ENCODE assay signal across 25 cellular contexts in genomic region chr2:212027681-212028628, GRCh38.
DNase-seq lines count a peak whose midpoint lies in the region; ATAC-seq, FAIRE-seq and TF ChIP-seq lines count a peak whose summit lies in the region.
"Had no signal": no experiment of that assay in that cellular context is flagged by ENCODE, and none has a peak within 500 bp of the region (broad histone marks: within the 10 kb centered on the region; RNA-seq: fewer than 3 reads in every experiment).

No MANE protein-coding gene starts in this region.

- H3K79me2 ChIP-seq in ACC112 (ENCODE audit: control insufficient read depth, insufficient read depth, low read length, unreplicated experiment) = no peaks in the 10 kb centered on the region

- H3K4me1 ChIP-seq in ACC112 (ENCODE audit: control insufficient read depth, insufficient read depth, low read length, unreplicated experiment) = peaks cover 39% of the 10 kb centered on the region
- H3K4me1 ChIP-seq: gastroesophageal sphincter had no signal

- no peaks in the 10 kb centered on the region for H3K27me3 Mint-ChIP-seq in chondrocyte (ENCODE audit: low read depth)
- H3K27me3 Mint-ChIP-seq: activated T-cell treated with anti-CD3 and anti-CD28 coated beads, Interleukin-2, amount 50 U/mL, for 24 hours; natural killer cell treated with Interleukin-12 subunit alpha and Interleukin-12 subunit beta and Interleukin-15 and Interleukin-18, amount 100 ng/mL, for 72 hours; progenitor cell of endocrine pancreas had no signal

- no peaks in the 10 kb centered on the region for H3K27me3 ChIP-seq in ACC112 (ENCODE audit: insufficient read depth, low read length)
- H3K27me3 ChIP-seq: gastroesophageal sphincter had no signal

- H3K36me3 ChIP-seq in ACC112 (ENCODE audit: insufficient read depth, low read length) = no peaks in the 10 kb centered on the region
- H3K36me3 ChIP-seq: gastroesophageal sphincter had no signal

- H2AFZ ChIP-seq in ACC112 (ENCODE audit: low read length, unreplicated experiment) = peak overlapping the region; percentile 82

- no peak for TF ChIP-seq POLR2A in GM12891 (IDR thresholded peaks at IDR 0.05; ENCODE audit: low read depth, low read length)

- no peak overlapping the region for H3K4me3 ChIP-seq in ACC112 (ENCODE audit: low read depth, low read length)
- H3K4me3 ChIP-seq: coronary artery, gastroesophageal sphincter, skin epidermis had no signal

- DNase-seq in HS-5 (ENCODE audit: low read depth) (peak; percentile 72), chondrocyte (ENCODE audit: low spot score) (no peak), lung microvascular endothelial cell (ENCODE audit: low read depth in 2 of 2) (peak; percentile 53 to 57), GM12891 (ENCODE audit: insufficient read length, low spot score) (no peak), posterior vena cava (ENCODE audit: low spot score) (no peak)
- DNase-seq: ACHN; activated CD4-positive, CD25-positive, alpha-beta regulatory T cell; activated CD8-positive, alpha-beta T cell treated with anti-CD3 and anti-CD28 coated beads, Interleukin-2, amount 10 ng/mL, durations not matched to agents 7 days and 5 days; activated naive CD4-positive, alpha-beta T cell treated with anti-CD3 and anti-CD28 coated beads for 36 hours; activated T-cell treated with anti-CD3 and anti-CD28 coated beads, Interleukin-2, amount 50 U/mL, for 24 hours; DMS 273 treated with DMSO at 0.1 percent for 48 hours; Karpas-422; NCI-H748 treated with DMSO at 0.1 percent for 48 hours; stimulated activated CD4-positive, alpha-beta T cell treated with anti-CD3 and anti-CD28 coated beads, Interleukin-4, amount 100 ng/mL, for 24 hours had no signal

- TF ChIP-seq CTCF in chondrocyte (IDR thresholded peaks at IDR 0.05) = no peak

- H3K36me3 Mint-ChIP-seq in chondrocyte (ENCODE audit: low read depth) = no peaks in the 10 kb centered on the region
- H3K36me3 Mint-ChIP-seq: CD14-positive monocyte, mesothelial cell of epicardium had no signal

- FAIRE-seq in GM12891 (lab: Jason Lieb, UNC) = no peak
- FAIRE-seq: urothelium cell line had no signal

- intact Hi-C loops in posterior vena cava (cut with DNase I) = no loop called here

- H3K4me1 Mint-ChIP-seq in chondrocyte (ENCODE audit: low read depth) = peaks cover 51% of the 10 kb centered on the region
- H3K4me1 Mint-ChIP-seq: CD14-positive monocyte, mesothelial cell of epicardium had no signal

- peak overlapping the region; percentile 69 for H3K27ac Mint-ChIP-seq in chondrocyte (ENCODE audit: unreplicated experiment)
- H3K27ac Mint-ChIP-seq: activated CD8-positive, alpha-beta T cell treated with anti-CD3 and anti-CD28 coated beads, Interleukin-2, amount 10 ng/mL, durations not matched to agents 7 days and 5 days; activated naive CD4-positive, alpha-beta T cell treated with anti-CD3 and anti-CD28 coated beads for 36 hours; activated T-cell treated with anti-CD3 and anti-CD28 coated beads, Interleukin-2, amount 50 U/mL, for 24 hours; CD14-positive monocyte; mesothelial cell of epicardium; natural killer cell treated with Interleukin-12 subunit alpha and Interleukin-12 subunit beta and Interleukin-15 and Interleukin-18, amount 100 ng/mL, for 72 hours; progenitor cell of endocrine pancreas had no signal

- peak overlapping the region; percentile 82 for H3K27ac ChIP-seq in ACC112 (ENCODE audit: low read depth, low read length)
- H3K27ac ChIP-seq: coronary artery, gastroesophageal sphincter, skin epidermis had no signal

- no peaks in the 10 kb centered on the region for H3K9me3 Mint-ChIP-seq in chondrocyte (ENCODE audit: low read depth)
- H3K9me3 Mint-ChIP-seq: activated naive CD4-positive, alpha-beta T cell treated with anti-CD3 and anti-CD28 coated beads for 36 hours; activated T-cell treated with anti-CD3 and anti-CD28 coated beads, Interleukin-2, amount 50 U/mL, for 24 hours; CD14-positive monocyte; mesothelial cell of epicardium had no signal

- ATAC-seq in HG03196 (IDR thresholded peaks at IDR 0.05; ENCODE audit: unreplicated experiment) (no peak), GM19035 (IDR thresholded peaks at IDR 0.05; ENCODE audit: unreplicated experiment) (no peak)
- ATAC-seq: activated CD8-positive, alpha-beta T cell treated with anti-CD3 and anti-CD28 coated beads, Interleukin-2, amount 10 ng/mL, durations not matched to agents 7 days and 5 days; gastroesophageal sphincter; natural killer cell treated with Interleukin-12 subunit alpha and Interleukin-12 subunit beta and Interleukin-15 and Interleukin-18, amount 100 ng/mL, for 72 hours had no signal

- H3K4me3 Mint-ChIP-seq in chondrocyte (ENCODE audit: unreplicated experiment) = no peak overlapping the region
- H3K4me3 Mint-ChIP-seq: activated CD8-positive, alpha-beta T cell treated with anti-CD3 and anti-CD28 coated beads, Interleukin-2, amount 10 ng/mL, durations not matched to agents 7 days and 5 days; activated naive CD4-positive, alpha-beta T cell treated with anti-CD3 and anti-CD28 coated beads for 36 hours; activated T-cell treated with anti-CD3 and anti-CD28 coated beads, Interleukin-2, amount 50 U/mL, for 24 hours; CD14-positive monocyte; mesothelial cell of epicardium; natural killer cell treated with Interleukin-12 subunit alpha and Interleukin-12 subunit beta and Interleukin-15 and Interleukin-18, amount 100 ng/mL, for 72 hours had no signal

TF ChIP-seq in GM12891, 5 proteins besides CTCF, POLR2A, EP300 and RAD21:
- TF ChIP-seq SPI1 (IDR thresholded peaks at IDR 0.05; ENCODE audit: low read depth, low read length) (no peak), PAX5 (IDR thresholded peaks at IDR 0.05; ENCODE audit: insufficient read depth, low read length, severe bottlenecking) (no peak), TAF1 (IDR thresholded peaks at IDR 0.05; ENCODE audit: low read depth, low read length) (no peak), POU2F2 (IDR thresholded peaks at IDR 0.05; ENCODE audit: low read depth, low read length) (no peak), POLR2AphosphoS5 (IDR thresholded peaks at IDR 0.05; ENCODE audit: low read depth, low read length) (no peak)

Comparison
In these comparisons a context has a peak if more than half of its experiments do, and no peak if none do; other contexts are left out.
1. DNase-seq: peak in HS-5 (single experiment) and lung microvascular endothelial cell (2 of 2); none in chondrocyte (single experiment), GM12891 (single experiment) and posterior vena cava (single experiment).